ENCODE assay signal across 1 cellular context in genomic region chr16:11604296-11604695, GRCh38.
A peak's percentile ranks its signal among the peaks of the same experiment; 100 is the strongest.
TF ChIP-seq lines count a peak whose summit lies in the region.

No MANE protein-coding gene starts in this region.

TF ChIP-seq in K562, 482 proteins besides CTCF, POLR2A, EP300 and RAD21:
- TF ChIP-seq RBM25 (IDR thresholded peaks at IDR 0.05; ENCODE audit: low read depth, low read length, severe bottlenecking): peak; percentile 28
- 0 out of 2 replicates have a peak, but pooled peaks have one; percentile 46 for TF ChIP-seq ADNP (tag; IDR thresholded peaks at IDR 0.05)
